ENCODE assay signal across 1 cellular context in the genomic region with DNA sequence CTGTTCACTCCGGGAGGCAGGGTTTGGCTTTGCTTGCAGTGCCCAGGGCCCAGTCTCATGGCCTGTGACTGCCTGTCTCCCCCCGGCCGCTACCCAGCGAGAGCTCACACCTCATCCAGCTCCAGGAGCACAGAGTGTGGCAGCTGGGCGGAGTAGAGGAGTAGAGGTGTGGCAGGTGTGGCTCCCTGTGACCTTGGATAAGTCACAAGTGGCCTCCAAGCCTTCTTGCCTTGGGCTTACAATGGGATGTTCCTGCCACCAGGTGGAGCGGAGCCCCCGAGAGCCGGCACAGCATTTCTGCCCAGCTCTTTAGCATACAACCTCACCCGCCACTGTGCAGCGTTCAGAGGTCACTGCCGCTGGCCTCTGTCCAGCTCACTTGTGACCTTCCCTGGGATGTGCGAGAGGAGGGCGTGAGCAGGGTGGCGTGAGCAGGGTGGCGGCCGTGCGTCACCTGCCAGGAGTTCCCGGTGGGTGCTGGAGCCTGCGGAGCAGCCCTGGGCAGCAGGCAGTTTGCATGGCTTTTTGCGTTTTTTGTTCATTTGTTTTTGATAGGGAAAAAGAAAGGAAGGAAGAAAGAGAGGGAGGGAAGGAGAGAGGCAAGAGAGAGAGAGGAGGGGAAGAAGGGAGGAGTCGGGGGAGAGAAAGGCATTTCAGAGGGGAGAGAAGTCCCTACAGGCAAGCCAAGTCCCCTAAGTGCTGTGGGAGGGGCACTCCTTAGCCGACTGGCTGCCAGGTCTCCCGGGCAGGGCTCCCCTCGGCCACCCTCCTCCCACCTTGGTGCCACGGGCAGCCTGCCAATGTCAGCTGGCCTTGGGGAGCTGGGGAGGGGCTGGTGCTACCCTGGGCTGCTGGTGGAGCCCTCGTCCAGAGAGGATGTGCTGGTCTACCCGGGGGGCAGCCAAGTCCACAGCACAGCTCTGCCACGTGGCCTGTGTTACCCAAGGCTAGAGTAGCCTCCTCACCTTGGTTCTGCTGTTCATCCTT.
TF ChIP-seq lines count a peak whose summit lies in the region.

No MANE protein-coding gene starts in this region.

TF ChIP-seq in HepG2, 621 proteins besides CTCF, POLR2A, EP300 and RAD21 (continued from another document and continues in another):
- peak; percentile 36; the same call in 1 of the 2 replicates for TF ChIP-seq ZNF124 (CRISPR knock-in tag; IDR thresholded peaks at IDR 0.05)
- no peak for TF ChIP-seq REL (CRISPR knock-in tag; conservative IDR thresholded peaks at IDR 0.05)
- no peak for TF ChIP-seq EHMT2 (IDR thresholded peaks at IDR 0.05; ENCODE audit: borderline replicate concordance, low read depth, low read length)
- TF ChIP-seq ZNF841 (CRISPR knock-in tag; IDR thresholded peaks at IDR 0.05; ENCODE audit: borderline replicate concordance) = no peak
- no peak for TF ChIP-seq ZNF564 (CRISPR knock-in tag; IDR thresholded peaks at IDR 0.05)
- TF ChIP-seq AGO1 (IDR thresholded peaks at IDR 0.05; ENCODE audit: low read depth, low read length, poor library complexity, severe bottlenecking) = no peak
- TF ChIP-seq KAT7 (CRISPR knock-in tag; IDR thresholded peaks at IDR 0.05; ENCODE audit: borderline replicate concordance) = peak; percentile 58; the same call in 1 of the 2 replicates
- TF ChIP-seq MBD4 (IDR thresholded peaks at IDR 0.05; ENCODE audit: borderline replicate concordance, low read length) = no peak
- TF ChIP-seq, protein P1, sequence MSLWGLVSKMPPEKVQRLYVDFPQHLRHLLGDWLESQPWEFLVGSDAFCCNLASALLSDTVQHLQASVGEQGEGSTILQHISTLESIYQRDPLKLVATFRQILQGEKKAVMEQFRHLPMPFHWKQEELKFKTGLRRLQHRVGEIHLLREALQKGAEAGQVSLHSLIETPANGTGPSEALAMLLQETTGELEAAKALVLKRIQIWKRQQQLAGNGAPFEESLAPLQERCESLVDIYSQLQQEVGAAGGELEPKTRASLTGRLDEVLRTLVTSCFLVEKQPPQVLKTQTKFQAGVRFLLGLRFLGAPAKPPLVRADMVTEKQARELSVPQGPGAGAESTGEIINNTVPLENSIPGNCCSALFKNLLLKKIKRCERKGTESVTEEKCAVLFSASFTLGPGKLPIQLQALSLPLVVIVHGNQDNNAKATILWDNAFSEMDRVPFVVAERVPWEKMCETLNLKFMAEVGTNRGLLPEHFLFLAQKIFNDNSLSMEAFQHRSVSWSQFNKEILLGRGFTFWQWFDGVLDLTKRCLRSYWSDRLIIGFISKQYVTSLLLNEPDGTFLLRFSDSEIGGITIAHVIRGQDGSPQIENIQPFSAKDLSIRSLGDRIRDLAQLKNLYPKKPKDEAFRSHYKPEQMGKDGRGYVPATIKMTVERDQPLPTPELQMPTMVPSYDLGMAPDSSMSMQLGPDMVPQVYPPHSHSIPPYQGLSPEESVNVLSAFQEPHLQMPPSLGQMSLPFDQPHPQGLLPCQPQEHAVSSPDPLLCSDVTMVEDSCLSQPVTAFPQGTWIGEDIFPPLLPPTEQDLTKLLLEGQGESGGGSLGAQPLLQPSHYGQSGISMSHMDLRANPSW (CRISPR knock-in tag; IDR thresholded peaks at IDR 0.05; ENCODE audit: borderline replicate concordance) = no peak; the same call in 1 of the 2 replicates
- TF ChIP-seq BRCA1 (CRISPR knock-in tag; IDR thresholded peaks at IDR 0.05) = no peak
- peak; percentile 80; the same call in 1 of the 2 replicates for TF ChIP-seq REPIN1 (CRISPR knock-in tag; IDR thresholded peaks at IDR 0.05; ENCODE audit: borderline replicate concordance, low read depth)
- no peak for TF ChIP-seq HNRNPH1 (optimal IDR thresholded peaks at IDR 0.05; ENCODE audit: low read depth, low read length)
- 0 out of 2 replicates have a peak, but pooled peaks have one; percentile 46 for TF ChIP-seq SIX4 (CRISPR knock-in tag; IDR thresholded peaks at IDR 0.05)
- TF ChIP-seq, protein P2, sequence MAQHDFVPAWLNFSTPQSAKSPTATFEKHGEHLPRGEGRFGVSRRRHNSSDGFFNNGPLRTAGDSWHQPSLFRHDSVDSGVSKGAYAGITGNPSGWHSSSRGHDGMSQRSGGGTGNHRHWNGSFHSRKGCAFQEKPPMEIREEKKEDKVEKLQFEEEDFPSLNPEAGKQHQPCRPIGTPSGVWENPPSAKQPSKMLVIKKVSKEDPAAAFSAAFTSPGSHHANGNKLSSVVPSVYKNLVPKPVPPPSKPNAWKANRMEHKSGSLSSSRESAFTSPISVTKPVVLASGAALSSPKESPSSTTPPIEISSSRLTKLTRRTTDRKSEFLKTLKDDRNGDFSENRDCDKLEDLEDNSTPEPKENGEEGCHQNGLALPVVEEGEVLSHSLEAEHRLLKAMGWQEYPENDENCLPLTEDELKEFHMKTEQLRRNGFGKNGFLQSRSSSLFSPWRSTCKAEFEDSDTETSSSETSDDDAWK (CRISPR knock-in tag; IDR thresholded peaks at IDR 0.05) = no peak
- TF ChIP-seq HOXA3 (CRISPR knock-in tag; IDR thresholded peaks at IDR 0.05) = peak; percentile 90
- peak; percentile 63; the same call in 1 of the 2 replicates for TF ChIP-seq TFAP4 (IDR thresholded peaks at IDR 0.05; ENCODE audit: borderline replicate concordance, low read depth)
- no peak for TF ChIP-seq ZNF253 (CRISPR knock-in tag; IDR thresholded peaks at IDR 0.05; ENCODE audit: borderline replicate concordance)
- TF ChIP-seq ZNF160 (CRISPR knock-in tag; IDR thresholded peaks at IDR 0.05) = no peak
- no peak for TF ChIP-seq SMARCE1 (IDR thresholded peaks at IDR 0.05; ENCODE audit: borderline replicate concordance)
- no peak for TF ChIP-seq HNRNPK (IDR thresholded peaks at IDR 0.05; ENCODE audit: low read depth, low read length, poor library complexity, severe bottlenecking)
- TF ChIP-seq CBX2 (IDR thresholded peaks at IDR 0.05; ENCODE audit: low read depth, low read length) = no peak
- no peak for TF ChIP-seq CBX2 (CRISPR knock-in tag; IDR thresholded peaks at IDR 0.05; ENCODE audit: low read depth)
- TF ChIP-seq NFE2 (CRISPR knock-in tag; IDR thresholded peaks at IDR 0.05) = no peak
- no peak for TF ChIP-seq ZSCAN5A (CRISPR knock-in tag; IDR thresholded peaks at IDR 0.05; ENCODE audit: borderline replicate concordance)
- no peak for TF ChIP-seq HDAC6 (IDR thresholded peaks at IDR 0.05; ENCODE audit: low read depth, low read length)
- TF ChIP-seq, protein P3, sequence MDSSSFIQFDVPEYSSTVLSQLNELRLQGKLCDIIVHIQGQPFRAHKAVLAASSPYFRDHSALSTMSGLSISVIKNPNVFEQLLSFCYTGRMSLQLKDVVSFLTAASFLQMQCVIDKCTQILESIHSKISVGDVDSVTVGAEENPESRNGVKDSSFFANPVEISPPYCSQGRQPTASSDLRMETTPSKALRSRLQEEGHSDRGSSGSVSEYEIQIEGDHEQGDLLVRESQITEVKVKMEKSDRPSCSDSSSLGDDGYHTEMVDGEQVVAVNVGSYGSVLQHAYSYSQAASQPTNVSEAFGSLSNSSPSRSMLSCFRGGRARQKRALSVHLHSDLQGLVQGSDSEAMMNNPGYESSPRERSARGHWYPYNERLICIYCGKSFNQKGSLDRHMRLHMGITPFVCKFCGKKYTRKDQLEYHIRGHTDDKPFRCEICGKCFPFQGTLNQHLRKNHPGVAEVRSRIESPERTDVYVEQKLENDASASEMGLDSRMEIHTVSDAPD (CRISPR knock-in tag; IDR thresholded peaks at IDR 0.05) = no peak
- TF ChIP-seq, protein P4, sequence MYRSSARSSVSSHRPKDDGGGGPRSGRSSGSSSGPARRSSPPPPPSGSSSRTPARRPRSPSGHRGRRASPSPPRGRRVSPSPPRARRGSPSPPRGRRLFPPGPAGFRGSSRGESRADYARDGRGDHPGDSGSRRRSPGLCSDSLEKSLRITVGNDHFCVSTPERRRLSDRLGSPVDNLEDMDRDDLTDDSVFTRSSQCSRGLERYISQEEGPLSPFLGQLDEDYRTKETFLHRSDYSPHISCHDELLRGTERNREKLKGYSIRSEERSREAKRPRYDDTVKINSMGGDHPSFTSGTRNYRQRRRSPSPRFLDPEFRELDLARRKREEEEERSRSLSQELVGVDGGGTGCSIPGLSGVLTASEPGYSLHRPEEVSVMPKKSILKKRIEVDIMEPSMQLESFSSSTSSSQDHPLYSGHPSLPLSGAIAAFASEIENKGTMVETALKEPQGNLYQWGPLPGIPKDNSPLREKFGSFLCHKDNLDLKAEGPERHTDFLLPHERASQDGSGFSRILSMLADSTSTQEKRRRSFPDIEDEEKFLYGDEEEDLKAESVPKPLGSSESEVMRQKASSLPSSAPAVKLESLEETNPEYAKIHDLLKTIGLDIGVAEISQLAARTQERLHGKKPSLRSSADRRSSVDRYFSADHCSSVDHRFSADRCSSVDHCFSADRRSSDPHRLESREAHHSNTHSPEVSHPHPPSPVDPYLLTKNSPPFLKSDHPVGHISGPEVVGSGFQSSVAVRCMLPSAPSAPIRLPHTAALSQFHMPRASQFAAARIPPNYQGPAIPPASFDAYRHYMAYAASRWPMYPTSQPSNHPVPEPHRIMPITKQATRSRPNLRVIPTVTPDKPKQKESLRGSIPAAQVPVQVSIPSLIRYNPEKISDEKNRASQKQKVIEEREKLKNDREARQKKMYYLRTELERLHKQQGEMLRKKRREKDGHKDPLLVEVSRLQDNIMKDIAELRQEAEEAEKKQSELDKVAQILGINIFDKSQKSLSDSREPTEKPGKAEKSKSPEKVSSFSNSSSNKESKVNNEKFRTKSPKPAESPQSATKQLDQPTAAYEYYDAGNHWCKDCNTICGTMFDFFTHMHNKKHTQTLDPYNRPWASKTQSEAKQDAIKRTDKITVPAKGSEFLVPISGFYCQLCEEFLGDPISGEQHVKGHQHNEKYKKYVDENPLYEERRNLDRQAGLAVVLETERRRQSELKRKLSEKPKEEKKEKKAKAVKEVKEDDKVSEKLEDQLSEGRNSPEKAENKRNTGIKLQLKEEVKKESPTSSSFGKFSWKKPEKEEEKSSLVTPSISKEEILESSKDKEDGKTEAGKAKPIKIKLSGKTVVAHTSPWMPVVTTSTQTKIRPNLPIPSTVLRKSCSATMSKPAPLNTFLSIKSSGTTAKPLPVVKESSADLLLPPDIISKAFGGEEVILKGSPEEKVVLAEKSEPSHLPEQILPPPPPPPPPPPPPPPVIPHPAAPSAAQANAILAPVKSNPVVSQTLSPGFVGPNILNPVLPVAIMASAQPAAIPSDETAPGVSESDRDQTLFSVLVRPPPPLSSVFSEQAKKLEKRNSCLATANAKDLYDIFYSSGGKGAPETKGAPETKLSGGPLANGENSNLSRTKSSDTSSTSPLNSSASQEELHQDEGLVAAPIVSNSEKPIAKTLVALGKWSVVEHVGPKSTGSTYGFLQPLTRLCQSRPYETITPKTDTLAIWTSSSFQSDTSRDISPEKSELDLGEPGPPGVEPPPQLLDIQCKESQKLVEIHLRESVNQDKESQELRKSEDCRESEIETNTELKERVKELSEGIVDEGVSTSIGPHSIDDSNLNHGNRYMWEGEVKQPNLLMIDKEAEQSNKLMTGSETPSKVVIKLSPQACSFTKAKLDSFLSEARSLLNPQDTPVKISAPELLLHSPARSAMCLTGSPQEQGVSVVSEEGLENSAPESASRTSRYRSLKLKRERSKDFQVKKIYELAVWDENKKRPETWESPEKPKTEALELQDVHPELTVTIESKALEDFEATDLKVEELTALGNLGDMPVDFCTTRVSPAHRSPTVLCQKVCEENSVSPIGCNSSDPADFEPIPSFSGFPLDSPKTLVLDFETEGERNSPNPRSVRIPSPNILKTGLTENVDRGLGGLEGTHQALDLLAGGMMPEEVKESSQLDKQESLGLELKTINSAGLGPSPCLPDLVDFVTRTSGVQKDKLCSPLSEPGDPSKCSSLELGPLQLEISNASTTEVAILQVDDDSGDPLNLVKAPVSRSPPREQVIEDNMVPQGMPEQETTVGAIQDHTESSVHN (CRISPR knock-in tag; IDR thresholded peaks at IDR 0.05) = no peak
- no peak for TF ChIP-seq ZNF225 (CRISPR knock-in tag; IDR thresholded peaks at IDR 0.05)
- TF ChIP-seq ZNF367 (CRISPR knock-in tag; IDR thresholded peaks at IDR 0.05; ENCODE audit: borderline replicate concordance) = no peak
- TF ChIP-seq RELA (CRISPR knock-in tag; IDR thresholded peaks at IDR 0.05) = peak; percentile 46; the same call in 1 of the 2 replicates
- TF ChIP-seq STAT5B (CRISPR knock-in tag; IDR thresholded peaks at IDR 0.05) = no peak
- TF ChIP-seq MTF1 (CRISPR knock-in tag; IDR thresholded peaks at IDR 0.05) = no peak
- TF ChIP-seq SRSF1 (optimal IDR thresholded peaks at IDR 0.05; ENCODE audit: low read depth, low read length) = no peak
- TF ChIP-seq ZFP62 (CRISPR knock-in tag; IDR thresholded peaks at IDR 0.05) = no peak
- no peak for TF ChIP-seq ZBTB10 (CRISPR knock-in tag; IDR thresholded peaks at IDR 0.05; ENCODE audit: borderline replicate concordance)
- TF ChIP-seq SMAD3 (CRISPR knock-in tag; IDR thresholded peaks at IDR 0.05) = peak; percentile 70; the same call in 1 of the 2 replicates
- no peak for TF ChIP-seq TBL1XR1 (IDR thresholded peaks at IDR 0.05; ENCODE audit: borderline replicate concordance, low read length, partially characterized antibody)
- TF ChIP-seq ZNF775 (CRISPR knock-in tag; IDR thresholded peaks at IDR 0.05; ENCODE audit: borderline replicate concordance) = peak; percentile 74; the same call in 1 of the 2 replicates
- TF ChIP-seq ZNF891 (CRISPR knock-in tag; IDR thresholded peaks at IDR 0.05) = 0 out of 2 replicates have a peak, but pooled peaks have one; percentile 26
- TF ChIP-seq XBP1 (CRISPR knock-in tag; IDR thresholded peaks at IDR 0.05) = no peak
